In the genomic region with DNA sequence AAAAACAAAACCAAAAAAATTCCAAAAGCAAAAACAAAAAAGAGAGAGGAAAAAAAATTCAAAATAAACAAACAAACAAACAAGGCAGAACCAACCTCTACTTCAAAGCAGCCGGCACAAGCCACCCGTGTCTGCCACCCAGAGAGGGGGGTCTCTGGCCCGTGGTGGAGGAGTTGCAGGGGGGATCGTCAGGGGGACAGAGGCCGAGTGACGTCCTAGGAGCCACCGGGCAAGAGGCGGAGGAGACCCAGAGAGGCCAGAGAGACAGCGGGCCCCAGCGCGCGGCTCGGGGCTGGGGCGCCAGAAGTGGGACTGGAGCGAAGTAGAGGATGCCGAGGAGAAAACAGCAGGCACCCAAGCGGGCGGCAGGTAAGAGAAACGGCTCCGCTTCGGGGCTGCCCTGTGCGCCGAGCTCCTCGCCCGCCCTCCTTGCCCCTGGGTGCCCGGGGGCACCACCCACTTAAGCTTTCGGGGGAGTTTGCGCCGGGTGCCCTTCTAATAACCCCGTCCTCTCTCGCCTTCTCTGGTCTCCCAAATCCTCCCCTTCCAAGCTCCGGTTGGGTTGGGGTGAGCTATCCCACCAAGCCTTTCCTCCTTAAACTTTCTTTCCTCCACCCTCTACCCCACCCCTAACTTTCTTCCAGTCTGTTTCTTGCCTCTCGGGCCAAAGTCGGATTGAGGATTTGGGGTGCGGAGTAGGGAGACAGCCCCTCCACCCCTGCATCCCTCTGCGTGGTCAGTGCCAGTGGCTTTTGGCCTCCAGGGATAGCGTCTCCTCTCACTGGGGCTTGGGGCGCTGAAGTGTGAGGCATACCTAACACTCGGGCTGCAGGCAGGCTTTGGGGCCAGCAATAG, we compare ENCODE assay signal across 8 cellular contexts. TPM values are rescaled to one million over a fixed set of nuclear protein-coding genes. Genes with fewer than 3 reads are reported as not detected.
A peak's percentile ranks its signal among the peaks of the same experiment; 100 is the strongest.
DNase-seq lines count a peak whose midpoint lies in the region; ATAC-seq and TF ChIP-seq lines count a peak whose summit lies in the region.

No MANE protein-coding gene starts in this region.

- peaks cover 5% of the 10 kb centered on the region for H3K27me3 ChIP-seq in CD8-positive, alpha-beta T cell (ENCODE audit: insufficient read depth, low read length)
- H3K27me3 ChIP-seq in SK-N-SH (ENCODE audit: insufficient read depth), result peaks cover 11% of the 10 kb centered on the region; the same call in 1 of the 2 replicates
- no peaks in the 10 kb centered on the region for H3K27me3 ChIP-seq in brain microvascular endothelial cell (replicated peaks)

- no peaks in the 10 kb centered on the region for H3K79me2 ChIP-seq in SK-N-SH (ENCODE audit: insufficient read depth)

- H3K27me3 Mint-ChIP-seq in CD8-positive, alpha-beta T cell (ENCODE audit: low read depth), result peaks cover 50% of the 10 kb centered on the region
- H3K27me3 Mint-ChIP-seq in stimulated activated naive B cell treated with anti-CD40 and anti-IgM and Interleukin-4, amounts not matched to agents 10 μg/mL and 1 μg/mL and 100 μg/mL, for 72 hours, result peaks cover 59 to 84% of the 10 kb centered on the region in 2 donors

- intact Hi-C loops in CD8-positive, alpha-beta T cell (cut with DNase I, micrococcal nuclease), result no loop called here
- intact Hi-C loops in lower leg skin (cut with DNase I; ENCODE audit: low total_unique reads), result no loop called here

- H4K20me1 ChIP-seq in SK-N-SH (ENCODE audit: insufficient read depth), result no peaks in the 10 kb centered on the region

- TF ChIP-seq CTCF in CD8-positive, alpha-beta T cell (IDR thresholded peaks at IDR 0.05), result no peak
- TF ChIP-seq CTCF in SK-N-SH (IDR thresholded peaks at IDR 0.05), result no peak
- no peak for TF ChIP-seq CTCF in brain microvascular endothelial cell (IDR thresholded peaks at IDR 0.05; ENCODE audit: low read depth, low read length, missing control alignments)
- TF ChIP-seq CTCF in lower leg skin (IDR thresholded peaks at IDR 0.05), result no peak

- no peaks in the 10 kb centered on the region for H3K36me3 ChIP-seq in CD8-positive, alpha-beta T cell (ENCODE audit: insufficient read depth, low read length)
- H3K36me3 ChIP-seq in SK-N-SH (replicated peaks in 1 of 2; ENCODE audit: control insufficient read depth in 1 of 2, insufficient read depth in 2 of 2, low read length in 1 of 2) (no peaks in the 10 kb centered on the region), brain microvascular endothelial cell (replicated peaks) (no peaks in the 10 kb centered on the region)

- H3K9ac ChIP-seq in SK-N-SH, result no peak overlapping the region

- H3K4me3 ChIP-seq in CD8-positive, alpha-beta T cell (ENCODE audit: low read depth, low read length), result peak overlapping the region; percentile 69
- H3K4me3 ChIP-seq in SK-N-SH (ENCODE audit: low read depth in 2 of 2, low read length in 1 of 2) (peak overlapping the region; percentile 39 to 43), brain microvascular endothelial cell (ENCODE audit: low read depth, low read length) (peak overlapping the region; percentile 22), lower leg skin (ENCODE audit: low read depth, poor library complexity, severe bottlenecking) (peak overlapping the region; percentile 49)

- in situ Hi-C loops in brain microvascular endothelial cell (cut with HindIII; ENCODE audit: low pct_ligation_motif_present, low sequenced_read_pairs), result no loop called here

- peak in 4 of 7 experiments; percentile 11 to 55 (median 22) for DNase-seq in CD8-positive, alpha-beta T cell
- DNase-seq in SK-N-SH (peak; percentile 78), brain microvascular endothelial cell (no peak), lower leg skin (ENCODE audit: low spot score in 2 of 2) (peak in 1 of 2 donors; percentile 85), MV-4-11 (lab: John Stamatoyannopoulos, UW) (no peak), NCI-H187 (lab: John Stamatoyannopoulos, UW) (no peak)
- no peak for DNase-seq in stimulated activated naive B cell treated with anti-CD40 and anti-IgM and Interleukin-4, amounts not matched to agents 10 μg/mL and 1 μg/mL and 100 μg/mL, for 72 hours

- no peak for ATAC-seq in CD8-positive, alpha-beta T cell
- ATAC-seq in stimulated activated naive B cell treated with anti-CD40 and anti-IgM and Interleukin-4, amounts not matched to agents 10 μg/mL and 1 μg/mL and 100 μg/mL, for 72 hours (replicated peaks), result peak; percentile 38
- no peak for ATAC-seq in HG02610 (IDR thresholded peaks at IDR 0.05; ENCODE audit: unreplicated experiment)

- peak overlapping the region; percentile 90 for H3K4me3 Mint-ChIP-seq in CD8-positive, alpha-beta T cell
- H3K4me3 Mint-ChIP-seq in stimulated activated naive B cell treated with anti-CD40 and anti-IgM and Interleukin-4, amounts not matched to agents 10 μg/mL and 1 μg/mL and 100 μg/mL, for 72 hours, result peak overlapping the region; percentile 66 to 91

- WGBS in SK-N-SH (ENCODE audit: low lambda C conversion rate), result 4% methylated on average over 29 of the region's 39 CpGs
- WGBS in lower leg skin, 2 donors, result 2 to 6% methylated on average over 36 to 39 of the region's 39 CpGs

- H3K36me3 Mint-ChIP-seq in CD8-positive, alpha-beta T cell, result no peaks in the 10 kb centered on the region
- H3K36me3 Mint-ChIP-seq in stimulated activated naive B cell treated with anti-CD40 and anti-IgM and Interleukin-4, amounts not matched to agents 10 μg/mL and 1 μg/mL and 100 μg/mL, for 72 hours, result peaks cover 0 to 3% of the 10 kb centered on the region in 2 donors

- peaks cover 16% of the 10 kb centered on the region for H3K4me1 Mint-ChIP-seq in CD8-positive, alpha-beta T cell (ENCODE audit: low read depth)
- H3K4me1 Mint-ChIP-seq in stimulated activated naive B cell treated with anti-CD40 and anti-IgM and Interleukin-4, amounts not matched to agents 10 μg/mL and 1 μg/mL and 100 μg/mL, for 72 hours, result peaks cover 9 to 25% of the 10 kb centered on the region in 2 donors

- peak overlapping the region; percentile 83 for H3K4me2 ChIP-seq in SK-N-SH

- no peaks in the 10 kb centered on the region for H3K9me3 Mint-ChIP-seq in CD8-positive, alpha-beta T cell
- peaks cover 0 to 2% of the 10 kb centered on the region in 2 donors for H3K9me3 Mint-ChIP-seq in stimulated activated naive B cell treated with anti-CD40 and anti-IgM and Interleukin-4, amounts not matched to agents 10 μg/mL and 1 μg/mL and 100 μg/mL, for 72 hours

- no peaks in the 10 kb centered on the region for H3K9me2 ChIP-seq in SK-N-SH

- POLR2A ChIA-PET in CD8-positive, alpha-beta T cell (lab: Charles Lee), result interaction anchor here (0.6 to 1.1 kb wide), 3 partner anchors 28 to 223 kb away, joined by 3 to 5 read pairs (median 4); no protein-coding TSS in a partner anchor
- POLR2A ChIA-PET in SK-N-SH (lab: Yijun Ruan, JAX), result interaction anchor here (1.2 to 1.3 kb wide), 2 partner anchors 14 to 225 kb away, joined by 4 to 6 read pairs; no protein-coding TSS in a partner anchor

- H3K9me3 ChIP-seq in CD8-positive, alpha-beta T cell (ENCODE audit: low read length), result no peaks in the 10 kb centered on the region
- H3K9me3 ChIP-seq in SK-N-SH, result no peaks in the 10 kb centered on the region

- TF ChIP-seq POLR2A in lower leg skin (IDR thresholded peaks at IDR 0.05), result no peak

- no peaks in the 10 kb centered on the region for H3F3A ChIP-seq in SK-N-SH (replicated peaks; ENCODE audit: insufficient read depth)

- TF ChIP-seq RAD21 in SK-N-SH (IDR thresholded peaks at IDR 0.05; ENCODE audit: low read length), result no peak

- H3K27ac ChIP-seq in CD8-positive, alpha-beta T cell (ENCODE audit: low read depth, low read length), result peak overlapping the region; percentile 40
- peak overlapping the region in 1 of 2 experiments; percentile 78; a peak in 2 of 4 replicates for H3K27ac ChIP-seq in SK-N-SH (ENCODE audit: low read depth in 2 of 2, low read length in 1 of 2)
- H3K27ac ChIP-seq in brain microvascular endothelial cell, result no peak overlapping the region

- H3K27ac Mint-ChIP-seq in CD8-positive, alpha-beta T cell, result no peak overlapping the region
- H3K27ac Mint-ChIP-seq in stimulated activated naive B cell treated with anti-CD40 and anti-IgM and Interleukin-4, amounts not matched to agents 10 μg/mL and 1 μg/mL and 100 μg/mL, for 72 hours, result peak overlapping the region; percentile 21

- no peak for TF ChIP-seq EP300 in SK-N-SH (IDR thresholded peaks at IDR 0.05; ENCODE audit: borderline replicate concordance in 1 of 2, low read depth in 1 of 2, low read length in 1 of 2)

- CTCF ChIA-PET in CD8-positive, alpha-beta T cell (lab: Charles Lee), result interaction anchor here (0.6 to 0.8 kb wide), 2 partner anchors 21 to 33 kb away, joined by 3 read pairs; no protein-coding TSS in a partner anchor
- CTCF ChIA-PET in SK-N-SH (lab: Yijun Ruan, JAX), result interaction anchor here (0.6 to 3.9 kb wide), 4 partner anchors 13 to 1224 kb away, joined by 3 to 13 read pairs (median 4); no protein-coding TSS in a partner anchor

- peaks cover 8% of the 10 kb centered on the region for H3K4me1 ChIP-seq in CD8-positive, alpha-beta T cell (ENCODE audit: insufficient read depth, low read length)
- H3K4me1 ChIP-seq in SK-N-SH (ENCODE audit: control insufficient read depth in 1 of 2, insufficient read depth in 2 of 2, low read depth in 1 of 2, low read length in 1 of 2), result peaks cover 0 to 12% of the 10 kb centered on the region in 2 experiments; a peak in 3 of 4 replicates

- no peak overlapping the region for H2AFZ ChIP-seq in SK-N-SH (ENCODE audit: low read depth)

TF ChIP-seq in SK-N-SH, 30 proteins besides CTCF, POLR2A, EP300 and RAD21 (continues in another document):
- TF ChIP-seq FOSL2 (IDR thresholded peaks at IDR 0.05; ENCODE audit: borderline replicate concordance, low read depth), result no peak
- TF ChIP-seq CHD2 (IDR thresholded peaks at IDR 0.05; ENCODE audit: low read length, partially characterized antibody), result no peak
- TF ChIP-seq SIN3A (IDR thresholded peaks at IDR 0.05; ENCODE audit: borderline replicate concordance, low read depth, low read length), result no peak
- TF ChIP-seq, protein P1, sequence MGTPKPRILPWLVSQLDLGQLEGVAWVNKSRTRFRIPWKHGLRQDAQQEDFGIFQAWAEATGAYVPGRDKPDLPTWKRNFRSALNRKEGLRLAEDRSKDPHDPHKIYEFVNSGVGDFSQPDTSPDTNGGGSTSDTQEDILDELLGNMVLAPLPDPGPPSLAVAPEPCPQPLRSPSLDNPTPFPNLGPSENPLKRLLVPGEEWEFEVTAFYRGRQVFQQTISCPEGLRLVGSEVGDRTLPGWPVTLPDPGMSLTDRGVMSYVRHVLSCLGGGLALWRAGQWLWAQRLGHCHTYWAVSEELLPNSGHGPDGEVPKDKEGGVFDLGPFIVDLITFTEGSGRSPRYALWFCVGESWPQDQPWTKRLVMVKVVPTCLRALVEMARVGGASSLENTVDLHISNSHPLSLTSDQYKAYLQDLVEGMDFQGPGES (IDR thresholded peaks at IDR 0.05; ENCODE audit: low read depth, low read length), result no peak

RNA-seq across cellular contexts. Expression of a gene that starts 1.0 kb away (rescaled TPM):
- under 1 TPM; 0.76 to 0.89 TPM for total RNA-seq in CD8-positive, alpha-beta T cell
- polyA plus RNA-seq in SK-N-SH (2012; rRNA removed), result 0.11 and 0.13 TPM in 2 replicates
- 0.12 and 0.26 TPM in 2 replicates for polyA plus RNA-seq in SK-N-SH (2012; cell fraction: cytosol; rRNA removed)
- 0.13 and 0.27 TPM in 2 replicates for polyA plus RNA-seq in SK-N-SH (2012; cell fraction: nucleus; rRNA removed)
- 10 to 100 TPM in 3 of 4 donors, 1 to 10 TPM in 1; 8.1 to 25.7 (median 10.5) TPM for total RNA-seq in lower leg skin

Comparison
In these comparisons a context has a peak if more than half of its experiments do, and no peak if none do; other contexts are left out.
1. ATAC-seq: peak in stimulated activated naive B cell treated with anti-CD40 and anti-IgM and Interleukin-4, amounts not matched to agents 10 μg/mL and 1 μg/mL and 100 μg/mL, for 72 hours (2 of 2); none in CD8-positive, alpha-beta T cell (single experiment) and HG02610 (single experiment).
2. DNase-seq: peak in CD8-positive, alpha-beta T cell (4 of 7) and SK-N-SH (single experiment); none in brain microvascular endothelial cell (single experiment), stimulated activated naive B cell treated with anti-CD40 and anti-IgM and Interleukin-4, amounts not matched to agents 10 μg/mL and 1 μg/mL and 100 μg/mL, for 72 hours (single experiment), MV-4-11 (single experiment) and NCI-H187 (0 of 2).
3. RNA of a gene that starts 1.0 kb away (total RNA-seq): 8.1 to 25.7 TPM in lower leg skin; 0.76 to 0.89 TPM in CD8-positive, alpha-beta T cell; every median in the first group is over 4 times any median in the second.
4. Peak in every context shown above with its lines, with median percentiles within 50 percentile points of each other: H3K4me3 ChIP-seq.